23 cellular contexts compared by ENCODE assay signal in genomic region chr1:206892351-206892984, GRCh38. TPM values are rescaled to one million over a fixed set of nuclear protein-coding genes. Genes with fewer than 3 reads are reported as not detected.
DNase-seq lines count a peak whose midpoint lies in the region; ATAC-seq, FAIRE-seq and TF ChIP-seq lines count a peak whose summit lies in the region.
"Had no signal": no experiment of that assay in that cellular context is flagged by ENCODE, and none has a peak within 500 bp of the region (broad histone marks: within the 10 kb centered on the region; RNA-seq: fewer than 3 reads in every experiment).

No MANE protein-coding gene starts in this region.

- DNase-seq in stimulated activated naive CD8-positive, alpha-beta T cell treated with anti-CD3 and anti-CD28 coated beads, Interleukin-15, Interleukin-2, amounts not matched to agents 100 U/mL and 50 U/mL, for 24 hours = no peak
- no peak for DNase-seq in stimulated activated naive CD8-positive, alpha-beta T cell treated with anti-CD3 and anti-CD28 coated beads, Interleukin-15, amount 100 ng/mL, for 72 hours
- DNase-seq in astrocyte (ENCODE audit: low read depth) = peak; percentile 44
- no peak for DNase-seq in foreskin keratinocyte
- no peak for DNase-seq in activated CD4-positive, alpha-beta T cell treated with anti-CD3 and anti-CD28 coated beads for 48 hours
- no peak for DNase-seq in NCI-H345 treated with DMSO at 0.1 percent for 48 hours (lab: John Stamatoyannopoulos, UW; ENCODE audit: unreplicated experiment)
- DNase-seq: ACHN; activated CD4-positive, alpha-beta T cell treated with anti-CD3 and anti-CD28 coated beads, Interleukin-2, amount 10 ng/mL, durations not matched to agents 7 days and 5 days; activated naive CD4-positive, alpha-beta T cell treated with anti-CD3 and anti-CD28 coated beads, Interleukin-2, amount 10 ng/mL, durations not matched to agents 7 days and 5 days; activated T-cell treated with anti-CD3 and anti-CD28 coated beads for 4 hours; GOT3; Karpas-422; naive B cell; NCI-H146 had no signal

- no peaks in the 10 kb centered on the region for H3K9me3 Mint-ChIP-seq in stimulated activated naive CD8-positive, alpha-beta T cell treated with anti-CD3 and anti-CD28 coated beads, Interleukin-15, amount 100 ng/mL, for 72 hours
- peaks cover 2% of the 10 kb centered on the region for H3K9me3 Mint-ChIP-seq in astrocyte (ENCODE audit: unreplicated experiment)
- H3K9me3 Mint-ChIP-seq: naive B cell; stimulated activated naive CD8-positive, alpha-beta T cell treated with anti-CD3 and anti-CD28 coated beads, Interleukin-15, Interleukin-2, amounts not matched to agents 100 ng/mL and 50 ng/mL, for 24 hours had no signal

- no peaks in the 10 kb centered on the region for H3K9me3 ChIP-seq in astrocyte (ENCODE audit: insufficient read depth, low read depth, low read length)

- no peaks in the 10 kb centered on the region for H4K20me1 ChIP-seq in astrocyte (ENCODE audit: insufficient read depth, low read length)

- no peak overlapping the region for H2AFZ ChIP-seq in astrocyte (ENCODE audit: low read depth, low read length)

- no peak overlapping the region for H3K27ac ChIP-seq in astrocyte (ENCODE audit: low read depth, low read length)
- peak overlapping the region; percentile 100 for H3K27ac ChIP-seq in foreskin keratinocyte

- no peak overlapping the region for H3K27ac Mint-ChIP-seq in stimulated activated naive CD8-positive, alpha-beta T cell treated with anti-CD3 and anti-CD28 coated beads, Interleukin-15, amount 100 ng/mL, for 72 hours
- H3K27ac Mint-ChIP-seq in astrocyte (ENCODE audit: unreplicated experiment) = no peak overlapping the region
- H3K27ac Mint-ChIP-seq: activated CD4-positive, alpha-beta T cell treated with anti-CD3 and anti-CD28 coated beads, Interleukin-2, amount 10 ng/mL, durations not matched to agents 7 days and 5 days; activated naive CD4-positive, alpha-beta T cell treated with anti-CD3 and anti-CD28 coated beads, Interleukin-2, amount 10 ng/mL, durations not matched to agents 7 days and 5 days; naive B cell had no signal

- no peaks in the 10 kb centered on the region for H3K27me3 ChIP-seq in astrocyte (ENCODE audit: insufficient read depth, low read length)
- H3K27me3 ChIP-seq in foreskin keratinocyte = no peaks in the 10 kb centered on the region

- H3K4me3 ChIP-seq in astrocyte (ENCODE audit: insufficient read depth, low read depth, low read length) = no peak overlapping the region

- H3K79me2 ChIP-seq in astrocyte (ENCODE audit: insufficient read depth, low read length) = no peaks in the 10 kb centered on the region

- no peak for TF ChIP-seq CTCF in astrocyte (IDR thresholded peaks at IDR 0.05; ENCODE audit: insufficient read depth, low read depth, low read length)
- no peak for TF ChIP-seq CTCF in foreskin keratinocyte (conservative IDR thresholded peaks at IDR 0.05)

- H3K4me1 ChIP-seq in astrocyte (ENCODE audit: insufficient read depth, low read length) = peaks cover 5% of the 10 kb centered on the region
- H3K4me1 ChIP-seq in foreskin keratinocyte = peaks cover 61% of the 10 kb centered on the region

- ATAC-seq in stimulated activated naive CD8-positive, alpha-beta T cell treated with anti-CD3 and anti-CD28 coated beads, Interleukin-15, Interleukin-2, amounts not matched to agents 100 U/mL and 50 U/mL, for 24 hours = peak; percentile 47
- no peak for ATAC-seq in stimulated activated naive CD8-positive, alpha-beta T cell treated with anti-CD3 and anti-CD28 coated beads, Interleukin-15, amount 100 ng/mL, for 72 hours
- no peak for ATAC-seq in foreskin keratinocyte
- no peak for ATAC-seq in HG02759 (IDR thresholded peaks at IDR 0.05; ENCODE audit: unreplicated experiment)
- ATAC-seq in HG03095 (IDR thresholded peaks at IDR 0.05; ENCODE audit: unreplicated experiment) = no peak

- H3K4me1 Mint-ChIP-seq in stimulated activated naive CD8-positive, alpha-beta T cell treated with anti-CD3 and anti-CD28 coated beads, Interleukin-15, amount 100 ng/mL, for 72 hours = peaks cover 62% of the 10 kb centered on the region
- peaks cover 22% of the 10 kb centered on the region for H3K4me1 Mint-ChIP-seq in astrocyte (ENCODE audit: low read depth, unreplicated experiment)

- H3K4me3 Mint-ChIP-seq in stimulated activated naive CD8-positive, alpha-beta T cell treated with anti-CD3 and anti-CD28 coated beads, Interleukin-15, amount 100 ng/mL, for 72 hours = no peak overlapping the region
- no peak overlapping the region for H3K4me3 Mint-ChIP-seq in astrocyte (ENCODE audit: unreplicated experiment)
- H3K4me3 Mint-ChIP-seq: activated CD4-positive, alpha-beta T cell treated with anti-CD3 and anti-CD28 coated beads, Interleukin-2, amount 10 ng/mL, durations not matched to agents 7 days and 5 days; activated naive CD4-positive, alpha-beta T cell treated with anti-CD3 and anti-CD28 coated beads, Interleukin-2, amount 10 ng/mL, durations not matched to agents 7 days and 5 days; naive B cell; stimulated activated naive CD8-positive, alpha-beta T cell treated with anti-CD3 and anti-CD28 coated beads, Interleukin-15, Interleukin-2, amounts not matched to agents 100 ng/mL and 50 ng/mL, for 24 hours had no signal

- H3K9ac ChIP-seq in astrocyte (ENCODE audit: low read length) = no peak overlapping the region

- H3K4me2 ChIP-seq in astrocyte (ENCODE audit: low read length) = no peak overlapping the region

- H3K36me3 Mint-ChIP-seq in astrocyte (ENCODE audit: low read depth, unreplicated experiment) = no peaks in the 10 kb centered on the region
- H3K36me3 Mint-ChIP-seq: naive B cell had no signal

- no peak for FAIRE-seq in astrocyte (lab: Jason Lieb, UNC)
- FAIRE-seq: G401.6, GM12891 had no signal

- no peaks in the 10 kb centered on the region for H3K36me3 ChIP-seq in astrocyte (ENCODE audit: insufficient read depth, low read length)

- H3K27me3 Mint-ChIP-seq in stimulated activated naive CD8-positive, alpha-beta T cell treated with anti-CD3 and anti-CD28 coated beads, Interleukin-15, amount 100 ng/mL, for 72 hours = no peaks in the 10 kb centered on the region
- peaks cover 3% of the 10 kb centered on the region for H3K27me3 Mint-ChIP-seq in astrocyte (ENCODE audit: low read depth, unreplicated experiment)
- H3K27me3 Mint-ChIP-seq: activated CD4-positive, alpha-beta T cell treated with anti-CD3 and anti-CD28 coated beads, Interleukin-2, amount 10 ng/mL, durations not matched to agents 7 days and 5 days; stimulated activated naive CD8-positive, alpha-beta T cell treated with anti-CD3 and anti-CD28 coated beads, Interleukin-15, Interleukin-2, amounts not matched to agents 100 ng/mL and 50 ng/mL, for 24 hours had no signal

RNA-seq across cellular contexts. Expression of gene IL24, which starts 4.8 kb away (rescaled TPM):
- total RNA-seq in astrocyte (not detected in 2 replicates), foreskin keratinocyte (2.3 and 4.5 TPM in 2 replicates)
- 2.2 and 4.8 TPM in 2 replicates for polyA plus RNA-seq in foreskin keratinocyte
- total RNA-seq: activated CD4-positive, alpha-beta T cell treated with anti-CD3 and anti-CD28 coated beads, Interleukin-2, amount 10 ng/mL, durations not matched to agents 7 days and 5 days; liver; NCI-H460; posterior vena cava; urinary bladder had no signal

RNA-seq across cellular contexts. Expression of gene IL20, which starts 27.0 kb away (rescaled TPM):
- total RNA-seq in astrocyte = not detected in 2 replicates
- total RNA-seq in foreskin keratinocyte = 0.41 and 0.74 TPM in 2 replicates
- polyA plus RNA-seq in foreskin keratinocyte = 0.22 and 0.33 TPM in 2 replicates
- total RNA-seq: activated CD4-positive, alpha-beta T cell treated with anti-CD3 and anti-CD28 coated beads, Interleukin-2, amount 10 ng/mL, durations not matched to agents 7 days and 5 days; NCI-H460; posterior vena cava; urinary bladder had no signal
- polyA plus RNA-seq: liver, urinary bladder had no signal

RNA-seq across cellular contexts. Expression of gene FCMR, which starts 29.3 kb away (rescaled TPM):
- total RNA-seq in astrocyte (0.55 and 0.73 TPM in 2 replicates), foreskin keratinocyte (3.4 and 3.5 TPM in 2 replicates)
- 8.8 and 8.9 TPM in 2 replicates for polyA plus RNA-seq in foreskin keratinocyte
- total RNA-seq: NCI-H460 had no signal

RNA-seq across cellular contexts. Expression of gene PIGR, which starts 53.8 kb away (rescaled TPM):
- total RNA-seq in astrocyte (not detected in 2 replicates), foreskin keratinocyte (not detected in 2 replicates)
- polyA plus RNA-seq in foreskin keratinocyte = not detected in 2 replicates
- total RNA-seq: activated CD4-positive, alpha-beta T cell treated with anti-CD3 and anti-CD28 coated beads, Interleukin-2, amount 10 ng/mL, durations not matched to agents 7 days and 5 days; NCI-H460 had no signal
